8 cellular contexts compared by ENCODE assay signal in genomic region chr2:72144746-72145657, GRCh38. TPM values are rescaled to one million over a fixed set of nuclear protein-coding genes. Genes with fewer than 3 reads are reported as not detected.
DNase-seq lines count a peak whose midpoint lies in the region; ATAC-seq, FAIRE-seq and TF ChIP-seq lines count a peak whose summit lies in the region.

No MANE protein-coding gene starts in this region.

- POLR2A ChIA-PET in activated CD4-positive, alpha-beta memory T cell treated with anti-CD3 and anti-CD28 coated beads, Interleukin-2, amount 10 ng/mL, durations not matched to agents 7 days and 5 days (lab: Charles Lee), result no interaction called here

- H3K4me1 ChIP-seq in pancreas, result peaks cover 12 to 27% (median 15%) of the 10 kb centered on the region in 3 donors

- peak overlapping the region; percentile 3 for H3K4me3 Mint-ChIP-seq in activated CD4-positive, alpha-beta memory T cell treated with anti-CD3 and anti-CD28 coated beads, Interleukin-2, amount 10 ng/mL, durations not matched to agents 7 days and 5 days

- H3K27ac ChIP-seq in pancreas, result no peak overlapping the region

- no peak overlapping the region for H3K27ac Mint-ChIP-seq in activated CD4-positive, alpha-beta memory T cell treated with anti-CD3 and anti-CD28 coated beads, Interleukin-2, amount 10 ng/mL, durations not matched to agents 7 days and 5 days

- no peaks in the 10 kb centered on the region for H3K9me3 ChIP-seq in pancreas

- H3K36me3 ChIP-seq in pancreas, result no peaks in the 10 kb centered on the region

- no peaks in the 10 kb centered on the region for H3K9me3 Mint-ChIP-seq in activated CD4-positive, alpha-beta memory T cell treated with anti-CD3 and anti-CD28 coated beads, Interleukin-2, amount 10 ng/mL, durations not matched to agents 7 days and 5 days

- peaks cover 6% of the 10 kb centered on the region for H3K36me3 Mint-ChIP-seq in activated CD4-positive, alpha-beta memory T cell treated with anti-CD3 and anti-CD28 coated beads, Interleukin-2, amount 10 ng/mL, durations not matched to agents 7 days and 5 days (ENCODE audit: low read depth)

- H3K4me3 ChIP-seq in pancreas, result peak overlapping the region; percentile 20 to 43 (median 33)

- intact Hi-C loops in pancreas (cut with DNase I), result loop anchor here (5.0 to 10.0 kb wide), 4 partner anchors 218 to 600 kb away; no protein-coding TSS in a partner anchor

- DNase-seq in Ammon's horn (ENCODE audit: low spot score), result peak; percentile 36
- DNase-seq in HTR-8/SVneo (ENCODE audit: insufficient read length, low spot score), result peak; percentile 65
- peak; percentile 11 for DNase-seq in activated CD4-positive, alpha-beta memory T cell treated with anti-CD3 and anti-CD28 coated beads, Interleukin-2, amount 10 ng/mL, durations not matched to agents 7 days and 5 days
- peak; percentile 24 for DNase-seq in glomerular visceral epithelial cell (ENCODE audit: extremely low spot score)
- DNase-seq in pancreas, result peak in 3 of 6 donors; percentile 46 to 79 (median 73)
- DNase-seq in COR-L47 (lab: John Stamatoyannopoulos, UW), result no peak
- no peak for DNase-seq in NOMO-1 treated with dmso at 0.1 percent for 144 hours (lab: John Stamatoyannopoulos, UW; ENCODE audit: unreplicated experiment)

- WGBS in pancreas, 2 donors, result 1% methylated on average over 67 to 81 of the region's 81 CpGs

- ATAC-seq in pancreas (peak; percentile 22 to 65 (median 50)), GM18498 (IDR thresholded peaks at IDR 0.05; ENCODE audit: unreplicated experiment) (no peak)

- peaks cover 55% of the 10 kb centered on the region for H3K27me3 Mint-ChIP-seq in activated CD4-positive, alpha-beta memory T cell treated with anti-CD3 and anti-CD28 coated beads, Interleukin-2, amount 10 ng/mL, durations not matched to agents 7 days and 5 days

- H3K27me3 ChIP-seq in pancreas, result peaks cover 0 to 26% (median 2%) of the 10 kb centered on the region in 4 donors

- TF ChIP-seq CTCF in pancreas (IDR thresholded peaks at IDR 0.05), result no peak

- FAIRE-seq in HTR-8/SVneo (lab: Jason Lieb, UNC) (peak; percentile 44), pancreas (lab: Jason Lieb, UNC) (no peak)

- H3K4me1 Mint-ChIP-seq in activated CD4-positive, alpha-beta memory T cell treated with anti-CD3 and anti-CD28 coated beads, Interleukin-2, amount 10 ng/mL, durations not matched to agents 7 days and 5 days, result peaks cover 31% of the 10 kb centered on the region

- CTCF ChIA-PET in activated CD4-positive, alpha-beta memory T cell treated with anti-CD3 and anti-CD28 coated beads, Interleukin-2, amount 10 ng/mL, durations not matched to agents 7 days and 5 days (lab: Charles Lee), result no interaction called here

RNA-seq across cellular contexts. Expression of gene CYP26B1, which starts 2.7 kb away (rescaled TPM):
- total RNA-seq in activated CD4-positive, alpha-beta memory T cell treated with anti-CD3 and anti-CD28 coated beads, Interleukin-2, amount 10 ng/mL, durations not matched to agents 7 days and 5 days, result not detected
- 1 to 10 TPM in 1 of 6 donors, under 1 TPM in 5; 0.16 to 1.3 (median 0.46) TPM for total RNA-seq in pancreas
- under 1 TPM; 0.26 to 0.91 TPM for polyA plus RNA-seq in pancreas

Comparison
In these comparisons a context has a peak if more than half of its experiments do, and no peak if none do; other contexts are left out.
1. DNase-seq: peak in Ammon's horn (single experiment), HTR-8/SVneo (single experiment), activated CD4-positive, alpha-beta memory T cell treated with anti-CD3 and anti-CD28 coated beads, Interleukin-2, amount 10 ng/mL, durations not matched to agents 7 days and 5 days (single experiment) and glomerular visceral epithelial cell (single experiment); none in COR-L47 (single experiment) and NOMO-1 treated with dmso at 0.1 percent for 144 hours (single experiment).